ENCODE assay signal across 2 cellular contexts in genomic region chr2:38665854-38666577, GRCh38.
TF ChIP-seq lines count a peak whose summit lies in the region.

Gene GALM (plus strand): TSS chr2:38666114. CDS start chr2:38666162, 48 bp downstream.

TF ChIP-seq in SK-N-SH treated with all-trans-retinoic acid at 6 μM for 48 hours, 23 proteins besides CTCF, POLR2A, EP300 and RAD21 (continued from another document):
- TF ChIP-seq TSHZ2 (CRISPR knock-in tag; IDR thresholded peaks at IDR 0.05) (peak; percentile 98), ISL1 (CRISPR knock-in tag; IDR thresholded peaks at IDR 0.05) (peak; percentile 86), PPARA (CRISPR knock-in tag; IDR thresholded peaks at IDR 0.05; ENCODE audit: borderline replicate concordance) (peak; percentile 92), TOX (CRISPR knock-in tag; IDR thresholded peaks at IDR 0.05; ENCODE audit: borderline replicate concordance) (no peak; the same call in 1 of the 2 replicates), ESRRG (CRISPR knock-in tag; IDR thresholded peaks at IDR 0.05) (no peak), ZFP3 (CRISPR knock-in tag; IDR thresholded peaks at IDR 0.05) (peak; percentile 89), ZNF565 (CRISPR knock-in tag; conservative IDR thresholded peaks at IDR 0.05; ENCODE audit: low read depth) (peak; percentile 88), ARNTL (CRISPR knock-in tag; IDR thresholded peaks at IDR 0.05; ENCODE audit: borderline replicate concordance, low read depth) (no peak), PATZ1 (CRISPR knock-in tag; IDR thresholded peaks at IDR 0.05; ENCODE audit: borderline replicate concordance) (no peak), ZNF8 (CRISPR knock-in tag; IDR thresholded peaks at IDR 0.05) (peak; percentile 66; the same call in 1 of the 2 replicates)

TF ChIP-seq in K562, 482 proteins besides CTCF, POLR2A, EP300 and RAD21 (continued from another document and continues in another):
- TF ChIP-seq TSHZ1 (CRISPR knock-in tag; IDR thresholded peaks at IDR 0.05) (no peak), ZNF318 (IDR thresholded peaks at IDR 0.05; ENCODE audit: borderline replicate concordance in 1 of 2, low read depth in 1 of 2) (no peak), GTF2F1 (IDR thresholded peaks at IDR 0.05; ENCODE audit: low read depth, low read length) (no peak), FOSL1 (tag; conservative IDR thresholded peaks at IDR 0.05) (no peak; the same call in 1 of the 2 replicates), KDM4B (IDR thresholded peaks at IDR 0.05; ENCODE audit: borderline replicate concordance in 2 of 2, low read depth in 1 of 2) (0 out of 4 replicates have a peak, but pooled peaks of 1 of the 2 experiments have one; percentile 46), HNRNPUL1 (IDR thresholded peaks at IDR 0.05; ENCODE audit: low read length) (no peak), CBX2 (IDR thresholded peaks at IDR 0.05; ENCODE audit: insufficient read depth, low read length, poor library complexity, severe bottlenecking) (no peak), ZBED1 (IDR thresholded peaks at IDR 0.05) (peak; percentile 49; the same call in 1 of the 2 replicates), ZNF589 (CRISPR knock-in tag; IDR thresholded peaks at IDR 0.05; ENCODE audit: low read depth) (peak; percentile 83), ZNF699 (CRISPR knock-in tag; IDR thresholded peaks at IDR 0.05; ENCODE audit: insufficient replicate concordance) (no peak), ELK1 (CRISPR knock-in tag; IDR thresholded peaks at IDR 0.05) (no peak), E2F5 (CRISPR knock-in tag; IDR thresholded peaks at IDR 0.05) (peak; percentile 92), PHF8 (IDR thresholded peaks at IDR 0.05; ENCODE audit: borderline replicate concordance, low read length) (peak; percentile 58; the same call in 1 of the 2 replicates), ZNF512 (tag; IDR thresholded peaks at IDR 0.05) (no peak), SAFB (IDR thresholded peaks at IDR 0.05; ENCODE audit: borderline replicate concordance, low read depth, low read length) (no peak), FOXK2 (conservative IDR thresholded peaks at IDR 0.05 in 1 of 2, IDR thresholded peaks at IDR 0.05 in 1 of 2; ENCODE audit: low read depth in 2 of 2) (peak; percentile 62 to 74; a peak in 3 of 4 replicates), MAFG (tag; conservative IDR thresholded peaks at IDR 0.05) (0 out of 2 replicates have a peak, but pooled peaks have one; percentile 18), SMAD2 (IDR thresholded peaks at IDR 0.05; ENCODE audit: low read depth, low read length) (no peak), ZNF668 (CRISPR knock-in tag; IDR thresholded peaks at IDR 0.05) (no peak), HEY1 (CRISPR knock-in tag; IDR thresholded peaks at IDR 0.05; ENCODE audit: borderline replicate concordance) (no peak), BRCA1 (IDR thresholded peaks at IDR 0.05) (no peak), BRCA1 (CRISPR knock-in tag; IDR thresholded peaks at IDR 0.05) (no peak), ARID3A (IDR thresholded peaks at IDR 0.05; ENCODE audit: borderline replicate concordance, low read depth, low read length) (no peak), SAFB2 (IDR thresholded peaks at IDR 0.05; ENCODE audit: borderline replicate concordance, low read depth, low read length, severe bottlenecking) (no peak), POLR2AphosphoS5 (IDR thresholded peaks at IDR 0.05; ENCODE audit: control insufficient read depth, insufficient read depth, low read depth, low read length) (peak; percentile 31; the same call in 1 of the 2 replicates), ZNF175 (CRISPR knock-in tag; IDR thresholded peaks at IDR 0.05; ENCODE audit: low read depth) (peak; percentile 90), MAFF (IDR thresholded peaks at IDR 0.05; ENCODE audit: low read length) (peak; percentile 3; the same call in 1 of the 2 replicates), PRDM10 (IDR thresholded peaks at IDR 0.05; ENCODE audit: partially characterized antibody) (peak; percentile 95), EHMT2 (IDR thresholded peaks at IDR 0.05) (no peak; the same call in 1 of the 2 replicates)
